9 cellular contexts compared by ENCODE assay signal in genomic region chr17:76696763-76697701, GRCh38. TPM values are rescaled to one million over a fixed set of nuclear protein-coding genes. Genes with fewer than 3 reads are reported as not detected.
A peak's percentile ranks its signal among the peaks of the same experiment; 100 is the strongest.
DNase-seq lines count a peak whose midpoint lies in the region; ATAC-seq and TF ChIP-seq lines count a peak whose summit lies in the region.
"Had no signal": no experiment of that assay in that cellular context is flagged by ENCODE, and none has a peak within 500 bp of the region (broad histone marks: within the 10 kb centered on the region; RNA-seq: fewer than 3 reads in every experiment).

No MANE protein-coding gene starts in this region.

- no peaks in the 10 kb centered on the region for H3K9me3 Mint-ChIP-seq in activated T-cell treated with anti-CD3 and anti-CD28 coated beads, Interleukin-2, amount 50 U/mL, for 4 hours

- DNase-seq in SW 1271 (lab: John Stamatoyannopoulos, UW) = peak; percentile 33 to 62
- no peak for DNase-seq in thoracic aorta (ENCODE audit: low spot score)
- no peak for DNase-seq in H7
- DNase-seq in SHP77 (lab: John Stamatoyannopoulos, UW) = no peak
- no peak for DNase-seq in activated T-cell treated with anti-CD3 and anti-CD28 coated beads, Interleukin-2, amount 50 U/mL, for 4 hours
- DNase-seq: activated CD4-positive, alpha-beta T cell treated with anti-CD3 and anti-CD28 coated beads, Interleukin-2, amount 50 U/mL, for 1 hour; stimulated activated CD4-positive, alpha-beta T cell treated with anti-CD3 and anti-CD28 coated beads, Interleukin-4, amount 100 ng/mL, for 24 hours had no signal

- peaks cover 6% of the 10 kb centered on the region for H3K4me1 Mint-ChIP-seq in activated T-cell treated with anti-CD3 and anti-CD28 coated beads, Interleukin-2, amount 50 U/mL, for 4 hours (ENCODE audit: low read depth)

- ATAC-seq in GM21529 (IDR thresholded peaks at IDR 0.05; ENCODE audit: unreplicated experiment) (peak; percentile 71), thoracic aorta (ENCODE audit: insufficient number of reproducible peaks, low FRiP score, low read depth) (no peak)
- no peak for ATAC-seq in activated T-cell treated with anti-CD3 and anti-CD28 coated beads, Interleukin-2, amount 50 U/mL, for 4 hours

- H3K9ac ChIP-seq in iPS-20b (ENCODE audit: low read depth, low read length) = peak overlapping the region; percentile 48; the same call in 1 of the 2 replicates

- H3K4me1 ChIP-seq in iPS-20b (ENCODE audit: insufficient read depth, low read length) (peaks cover 27% of the 10 kb centered on the region; the same call in 1 of the 2 replicates), thoracic aorta (ENCODE audit: control insufficient read depth in 1 of 2, low read depth in 2 of 2) (peaks cover 48 to 96% of the 10 kb centered on the region in 2 donors)

- H3K4me3 ChIP-seq in iPS-20b (ENCODE audit: low read length) (no peak overlapping the region; the same call in 1 of the 2 replicates), thoracic aorta (peak overlapping the region; percentile 44), H7 (ENCODE audit: insufficient read depth, low read depth, low read length) (no peak overlapping the region)

- no peak overlapping the region for H3K27ac ChIP-seq in iPS-20b (ENCODE audit: low read length)
- H3K27ac ChIP-seq in thoracic aorta = peak overlapping the region; percentile 94 to 98

- TF ChIP-seq CTCF in thoracic aorta (IDR thresholded peaks at IDR 0.05) = no peak

- H3K36me3 ChIP-seq in iPS-20b (ENCODE audit: insufficient read depth, low read depth, low read length) (no peaks in the 10 kb centered on the region), thoracic aorta (no peaks in the 10 kb centered on the region), H7 (replicated peaks; ENCODE audit: control insufficient read depth, insufficient read depth, low read length) (no peaks in the 10 kb centered on the region)

- no peak overlapping the region for H3K4me3 Mint-ChIP-seq in activated T-cell treated with anti-CD3 and anti-CD28 coated beads, Interleukin-2, amount 50 U/mL, for 4 hours

- H3K36me3 Mint-ChIP-seq in activated T-cell treated with anti-CD3 and anti-CD28 coated beads, Interleukin-2, amount 50 U/mL, for 4 hours (ENCODE audit: insufficient read depth) = no peaks in the 10 kb centered on the region

- peaks cover 3% of the 10 kb centered on the region for H3K27me3 Mint-ChIP-seq in activated T-cell treated with anti-CD3 and anti-CD28 coated beads, Interleukin-2, amount 50 U/mL, for 4 hours (ENCODE audit: low read depth)

- H3K27me3 ChIP-seq in iPS-20b (ENCODE audit: insufficient read depth, low read length) (no peaks in the 10 kb centered on the region), thoracic aorta (replicated peaks; ENCODE audit: insufficient read depth) (no peaks in the 10 kb centered on the region), H7 (ENCODE audit: control insufficient read depth, insufficient read depth, low read length) (no peaks in the 10 kb centered on the region)

- no peaks in the 10 kb centered on the region for H3K9me3 ChIP-seq in iPS-20b (ENCODE audit: insufficient read depth, low read depth, low read length)
- no peaks in the 10 kb centered on the region for H3K9me3 ChIP-seq in thoracic aorta

RNA-seq across cellular contexts. Expression of gene MXRA7, which starts 13.7 kb away (rescaled TPM):
- total RNA-seq in thoracic aorta = 100 to 1,000 TPM; 241 to 341 TPM
- total RNA-seq in H7 (2014; rRNA removed; shearing (Covaris generic)) = 38.2 and 59.3 TPM in 2 replicates
- 1 to 10 TPM; 2.0 to 2.3 (median 2.0) TPM for total RNA-seq in activated T-cell treated with anti-CD3 and anti-CD28 coated beads, Interleukin-2, amount 50 U/mL, for 4 hours

RNA-seq across cellular contexts. Expression of gene JMJD6, which starts 29.4 kb away (rescaled TPM):
- total RNA-seq in thoracic aorta = 10 to 100 TPM; 32.4 to 36.1 TPM
- total RNA-seq in H7 (2014; rRNA removed; shearing (Covaris generic)) = 16.5 and 16.8 TPM in 2 replicates
- total RNA-seq in activated T-cell treated with anti-CD3 and anti-CD28 coated beads, Interleukin-2, amount 50 U/mL, for 4 hours = 10 to 100 TPM; 67.3 to 73.2 (median 68.7) TPM

RNA-seq across cellular contexts. Expression of gene METTL23, which starts 29.6 kb away (rescaled TPM):
- total RNA-seq in thoracic aorta = 10 to 100 TPM; 12.1 to 42.5 TPM
- total RNA-seq in H7 (2014; rRNA removed; shearing (Covaris generic)) = 50.0 and 54.4 TPM in 2 replicates
- total RNA-seq in activated T-cell treated with anti-CD3 and anti-CD28 coated beads, Interleukin-2, amount 50 U/mL, for 4 hours = 10 to 100 TPM; 31.4 to 34.4 (median 31.5) TPM

RNA-seq across cellular contexts. Expression of gene SRSF2, which starts 40.1 kb away (rescaled TPM):
- 100 to 1,000 TPM; 265 to 266 TPM for total RNA-seq in thoracic aorta
- 327 and 489 TPM in 2 replicates for total RNA-seq in H7 (2014; rRNA removed; shearing (Covaris generic))
- total RNA-seq in activated T-cell treated with anti-CD3 and anti-CD28 coated beads, Interleukin-2, amount 50 U/mL, for 4 hours = 100 to 1,000 TPM; 845 to 927 (median 920) TPM

RNA-seq across cellular contexts. Expression of gene MFSD11, which starts 40.9 kb away (rescaled TPM):
- 10 to 100 TPM; 49.7 to 52.3 TPM for total RNA-seq in thoracic aorta
- 11.1 and 16.5 TPM in 2 replicates for total RNA-seq in H7 (2014; rRNA removed; shearing (Covaris generic))
- total RNA-seq in activated T-cell treated with anti-CD3 and anti-CD28 coated beads, Interleukin-2, amount 50 U/mL, for 4 hours = 10 to 100 TPM; 14.6 to 16.6 (median 15.1) TPM

Comparison
In these comparisons a context has a peak if more than half of its experiments do, and no peak if none do; other contexts are left out.
1. DNase-seq: peak in SW 1271 (2 of 2); none in thoracic aorta (single experiment), H7 (single experiment), SHP77 (0 of 2) and activated T-cell treated with anti-CD3 and anti-CD28 coated beads, Interleukin-2, amount 50 U/mL, for 4 hours (single experiment).
2. RNA of gene MXRA7, which starts 13.7 kb away (total RNA-seq): 241 to 341 TPM in thoracic aorta and 38.2 to 59.3 TPM in H7; 2.0 to 2.3 TPM in activated T-cell treated with anti-CD3 and anti-CD28 coated beads, Interleukin-2, amount 50 U/mL, for 4 hours; every median in the first group is over 10 times any median in the second.